ENCODE assay signal across 10 cellular contexts in the genomic region with DNA sequence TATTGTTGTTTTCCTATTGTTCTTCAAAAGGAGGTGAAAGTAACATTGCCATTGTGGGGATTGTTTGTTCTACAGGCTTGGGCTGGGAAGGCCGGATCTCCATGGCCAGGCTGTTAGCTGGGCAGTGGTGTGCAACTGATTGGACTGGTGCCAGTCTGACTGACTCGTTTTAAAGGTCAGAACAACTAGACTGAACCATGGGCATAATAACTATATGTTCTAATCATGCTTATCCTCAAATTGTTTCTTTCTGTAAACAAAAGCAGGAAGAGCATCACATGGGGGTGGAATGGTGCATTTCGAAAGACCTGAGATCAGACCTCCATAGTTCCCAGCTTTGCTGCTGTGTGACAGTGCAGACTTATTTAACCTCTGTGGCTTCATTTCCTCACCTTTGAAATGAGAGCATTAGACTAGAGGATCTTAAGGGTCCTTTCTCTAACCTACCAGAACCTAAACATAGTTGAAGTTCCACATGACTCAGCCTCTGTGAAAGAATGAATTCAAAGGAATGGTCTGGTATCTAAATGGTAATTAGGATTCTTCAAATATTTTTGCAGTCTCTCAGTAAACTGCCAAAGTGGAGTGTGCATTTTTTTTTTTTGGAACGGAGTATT.
DNase-seq lines count a peak whose midpoint lies in the region; ATAC-seq and TF ChIP-seq lines count a peak whose summit lies in the region.
"Had no signal": no experiment of that assay in that cellular context is flagged by ENCODE, and none has a peak within 500 bp of the region (broad histone marks: within the 10 kb centered on the region; RNA-seq: fewer than 3 reads in every experiment).

No MANE protein-coding gene starts in this region.

- no peak for ATAC-seq in activated naive CD4-positive, alpha-beta T cell treated with anti-CD3 and anti-CD28 coated beads, Interleukin-2, amount 50 U/mL, for 72 hours
- ATAC-seq in GM19023 (IDR thresholded peaks at IDR 0.05; ENCODE audit: unreplicated experiment), result no peak
- ATAC-seq in GM21528 (IDR thresholded peaks at IDR 0.05; ENCODE audit: low FRiP score, unreplicated experiment), result no peak
- ATAC-seq: T-helper 17 cell had no signal

- H3K4me3 ChIP-seq in retinal pigment epithelial cell (ENCODE audit: low read length), result no peak overlapping the region
- H3K4me3 ChIP-seq: suprapubic skin had no signal

- TF ChIP-seq CTCF in retinal pigment epithelial cell (conservative IDR thresholded peaks at IDR 0.05; ENCODE audit: low read depth, low read length), result no peak

- H3K9me3 Mint-ChIP-seq in activated naive CD4-positive, alpha-beta T cell treated with anti-CD3 and anti-CD28 coated beads, Interleukin-2, amount 50 U/mL, for 72 hours, result no peaks in the 10 kb centered on the region

- no peaks in the 10 kb centered on the region for H3K36me3 Mint-ChIP-seq in activated naive CD4-positive, alpha-beta T cell treated with anti-CD3 and anti-CD28 coated beads, Interleukin-2, amount 50 U/mL, for 72 hours

- H3K27ac Mint-ChIP-seq in activated naive CD4-positive, alpha-beta T cell treated with anti-CD3 and anti-CD28 coated beads, Interleukin-2, amount 50 U/mL, for 72 hours, result no peak overlapping the region
- H3K27ac Mint-ChIP-seq: T-helper 17 cell had no signal

- DNase-seq in H4 (ENCODE audit: low spot score), result peak; percentile 96
- peak; percentile 87 for DNase-seq in RPMI7951 (ENCODE audit: low read depth)
- DNase-seq in fibroblast of the conjunctiva (ENCODE audit: low read depth), result peak; percentile 55
- peak; percentile 94 for DNase-seq in retinal pigment epithelial cell (ENCODE audit: low read depth)
- DNase-seq in activated naive CD4-positive, alpha-beta T cell treated with anti-CD3 and anti-CD28 coated beads, Interleukin-2, amount 50 U/mL, for 72 hours (ENCODE audit: low spot score in 2 of 2), result no peak
- DNase-seq: occipital lobe, T-helper 17 cell had no signal

Comparison
In these comparisons a context has a peak if more than half of its experiments do, and no peak if none do; other contexts are left out.
1. DNase-seq: peak in H4 (single experiment), RPMI7951 (single experiment), fibroblast of the conjunctiva (single experiment) and retinal pigment epithelial cell (single experiment); none in activated naive CD4-positive, alpha-beta T cell treated with anti-CD3 and anti-CD28 coated beads, Interleukin-2, amount 50 U/mL, for 72 hours (0 of 2).